Comparison of ENCODE assay signal across 9 cellular contexts in genomic region chr1:206739411-206740076, GRCh38. TPM values are rescaled to one million over a fixed set of nuclear protein-coding genes. Genes with fewer than 3 reads are reported as not detected.
DNase-seq lines count a peak whose midpoint lies in the region; ATAC-seq and TF ChIP-seq lines count a peak whose summit lies in the region.
"Had no signal": no experiment of that assay in that cellular context is flagged by ENCODE, and none has a peak within 500 bp of the region (broad histone marks: within the 10 kb centered on the region; RNA-seq: fewer than 3 reads in every experiment).

No MANE protein-coding gene starts in this region.

- in situ Hi-C loops in GM18951 (cut with MboI; ENCODE audit: low sequenced_read_pairs, unreplicated experiment) = loop anchor here (5.0 kb wide), 2 partner anchors 68 to 173 kb away; no protein-coding TSS in a partner anchor

- peak; percentile 81 for ATAC-seq in HG03025 (IDR thresholded peaks at IDR 0.05; ENCODE audit: low FRiP score, unreplicated experiment)

- H3K4me1 Mint-ChIP-seq in CD14-positive monocyte = peaks cover 56% of the 10 kb centered on the region

- TF ChIP-seq POLR2A in GM18951 (IDR thresholded peaks at IDR 0.05; ENCODE audit: extremely low read depth, insufficient read depth, insufficient read length) = peak; percentile 66

- intact Hi-C loops in CD14-positive monocyte (cut with micrococcal nuclease) = loop anchor here (5.0 to 10.0 kb wide), 4 partner anchors 33 to 225 kb away; partner anchors contain the start of genes IL10 (in 1 of the 2) and IL19 (in 1 of the 2)

- H3K36me3 Mint-ChIP-seq in CD14-positive monocyte = peaks cover 16 to 29% of the 10 kb centered on the region in 2 donors

- peak overlapping the region in 1 of 2 donors; percentile 48 for H3K4me3 Mint-ChIP-seq in CD14-positive monocyte

- H3K27me3 Mint-ChIP-seq in CD14-positive monocyte (ENCODE audit: low read depth in 3 of 3) = peaks cover 0 to 7% (median 1%) of the 10 kb centered on the region in 3 donors

- H3K27ac Mint-ChIP-seq in CD14-positive monocyte = peak overlapping the region in 6 of 7 donors; percentile 8 to 77 (median 60)

- no peak for TF ChIP-seq CTCF in CD14-positive monocyte (IDR thresholded peaks at IDR 0.05)

- peak; percentile 72 for DNase-seq in CD14-positive monocyte (ENCODE audit: low spot score)
- DNase-seq in RPMI8226 = peak; percentile 46
- peak; percentile 78 for DNase-seq in medulla oblongata (ENCODE audit: extremely low spot score)
- no peak for DNase-seq in NCI-H1417 treated with DMSO at 0.1 percent for 48 hours (lab: John Stamatoyannopoulos, UW)
- DNase-seq in DMS153 treated with DMSO at 0.1 percent for 48 hours (lab: John Stamatoyannopoulos, UW; ENCODE audit: unreplicated experiment) = no peak
- no peak for DNase-seq in mucosa of gallbladder (ENCODE audit: low spot score)

- peaks cover 0 to 2% (median 0%) of the 10 kb centered on the region in 7 donors for H3K9me3 Mint-ChIP-seq in CD14-positive monocyte

RNA-seq across cellular contexts. Expression of gene IL19, which starts 31.0 kb away (rescaled TPM):
- polyA plus RNA-seq in CD14-positive monocyte = not detected
- not detected for total RNA-seq in mucosa of gallbladder
- total RNA-seq: cardiac muscle cell had no signal
- polyA plus RNA-seq: cardiac muscle cell had no signal

RNA-seq across cellular contexts. Expression of gene IL10, which starts 32.8 kb away (rescaled TPM):
- 1 to 10 TPM; 4.1 to 7.8 TPM for polyA plus RNA-seq in CD14-positive monocyte
- 1.4 TPM for total RNA-seq in mucosa of gallbladder
- total RNA-seq: cardiac muscle cell had no signal
- polyA plus RNA-seq: cardiac muscle cell had no signal

RNA-seq across cellular contexts. Expression of gene MAPKAPK2, which starts 54.8 kb away (rescaled TPM):
- 1 to 10 TPM; 1.6 to 2.2 TPM for polyA plus RNA-seq in CD14-positive monocyte
- 168 TPM for total RNA-seq in mucosa of gallbladder

Comparison
In these comparisons a context has a peak if more than half of its experiments do, and no peak if none do; other contexts are left out.
1. DNase-seq: peak in CD14-positive monocyte (single experiment), RPMI8226 (single experiment) and medulla oblongata (single experiment); none in NCI-H1417 treated with DMSO at 0.1 percent for 48 hours (single experiment), DMS153 treated with DMSO at 0.1 percent for 48 hours (single experiment) and mucosa of gallbladder (single experiment).